11 cellular contexts compared by ENCODE assay signal in genomic region chr15:66936115-66936863, GRCh38.
DNase-seq lines count a peak whose midpoint lies in the region; ATAC-seq and TF ChIP-seq lines count a peak whose summit lies in the region.
"Had no signal": no experiment of that assay in that cellular context is flagged by ENCODE, and none has a peak within 500 bp of the region (broad histone marks: within the 10 kb centered on the region; RNA-seq: fewer than 3 reads in every experiment).

No MANE protein-coding gene starts in this region.

- H3K27ac ChIP-seq in parathyroid adenoma: no peak overlapping the region
- no peak overlapping the region for H3K27ac ChIP-seq in CD8-positive, alpha-beta memory T cell (ENCODE audit: low read depth, low read length)

- H3K4me1 Mint-ChIP-seq in progenitor cell of endocrine pancreas (ENCODE audit: low read depth): peaks cover 17% of the 10 kb centered on the region
- H3K4me1 Mint-ChIP-seq in CD8-positive, alpha-beta memory T cell: no peaks in the 10 kb centered on the region

- no peaks in the 10 kb centered on the region for H3K9me3 ChIP-seq in parathyroid adenoma (ENCODE audit: control insufficient read depth, low read length)
- H3K9me3 ChIP-seq in CD8-positive, alpha-beta memory T cell (ENCODE audit: low read length): no peaks in the 10 kb centered on the region

- H3K4me1 ChIP-seq in parathyroid adenoma: no peaks in the 10 kb centered on the region
- H3K4me1 ChIP-seq in CD8-positive, alpha-beta memory T cell (ENCODE audit: insufficient read depth, low read length): no peaks in the 10 kb centered on the region

- H3K4me2 ChIP-seq in parathyroid adenoma (ENCODE audit: low read length): peak overlapping the region; percentile 22

- peaks cover 3% of the 10 kb centered on the region for H3K27me3 Mint-ChIP-seq in progenitor cell of endocrine pancreas
- H3K27me3 Mint-ChIP-seq in CD8-positive, alpha-beta memory T cell: peaks cover 15 to 17% of the 10 kb centered on the region in 2 donors

- no peak for TF ChIP-seq POLR2A in GM18505 (IDR thresholded peaks at IDR 0.05; ENCODE audit: borderline replicate concordance, extremely low read depth, insufficient read depth, insufficient read length)

- H3K79me2 ChIP-seq in parathyroid adenoma: no peaks in the 10 kb centered on the region

- no peak overlapping the region for H3K27ac Mint-ChIP-seq in progenitor cell of endocrine pancreas
- no peak overlapping the region for H3K27ac Mint-ChIP-seq in CD8-positive, alpha-beta memory T cell
- H3K27ac Mint-ChIP-seq: immature natural killer cell had no signal

- DNase-seq in AG10803 (ENCODE audit: low read depth): peak; percentile 88
- peak; percentile 59 for DNase-seq in fibroblast of the conjunctiva (ENCODE audit: low read depth)
- no peak for DNase-seq in progenitor cell of endocrine pancreas (ENCODE audit: low spot score, unreplicated experiment)
- no peak for DNase-seq in CD8-positive, alpha-beta memory T cell
- DNase-seq: activated CD4-positive, alpha-beta T cell treated with anti-CD3 and anti-CD28 coated beads, Interleukin-2, amount 50 U/mL, for 48 hours; immature natural killer cell had no signal

- TF ChIP-seq CTCF in AG10803 (conservative IDR thresholded peaks at IDR 0.05; ENCODE audit: low read length) (no peak), parathyroid adenoma (IDR thresholded peaks at IDR 0.05) (no peak), progenitor cell of endocrine pancreas (IDR thresholded peaks at IDR 0.05; ENCODE audit: unreplicated experiment) (no peak)

- ATAC-seq in HG03196 (IDR thresholded peaks at IDR 0.05; ENCODE audit: unreplicated experiment): no peak
- ATAC-seq in GM18505 (IDR thresholded peaks at IDR 0.05; ENCODE audit: unreplicated experiment): no peak

- no peaks in the 10 kb centered on the region for H3K36me3 ChIP-seq in parathyroid adenoma (ENCODE audit: control insufficient read depth, insufficient read depth, low read length)
- H3K36me3 ChIP-seq in CD8-positive, alpha-beta memory T cell (ENCODE audit: insufficient read depth, low read length): no peaks in the 10 kb centered on the region

- H3K9me3 Mint-ChIP-seq in progenitor cell of endocrine pancreas (ENCODE audit: low read depth): peaks cover 6% of the 10 kb centered on the region
- peaks cover 6 to 13% (median 6%) of the 10 kb centered on the region in 5 donors for H3K9me3 Mint-ChIP-seq in CD8-positive, alpha-beta memory T cell
- H3K9me3 Mint-ChIP-seq: immature natural killer cell had no signal

- H3K4me3 Mint-ChIP-seq in progenitor cell of endocrine pancreas (ENCODE audit: low read depth): no peak overlapping the region
- H3K4me3 Mint-ChIP-seq in CD8-positive, alpha-beta memory T cell: no peak overlapping the region

- no peak overlapping the region for H2AFZ ChIP-seq in parathyroid adenoma

- H3K9ac ChIP-seq in parathyroid adenoma: no peak overlapping the region

- peak overlapping the region; percentile 63 for H3K4me3 ChIP-seq in AG10803 (ENCODE audit: low read length)
- no peak overlapping the region for H3K4me3 ChIP-seq in parathyroid adenoma (ENCODE audit: low read depth, low read length)
- H3K4me3 ChIP-seq in CD8-positive, alpha-beta memory T cell (ENCODE audit: low read length): no peak overlapping the region

- peaks cover 2% of the 10 kb centered on the region for H3K36me3 Mint-ChIP-seq in progenitor cell of endocrine pancreas (ENCODE audit: insufficient read depth)
- peaks cover 0 to 31% (median 3%) of the 10 kb centered on the region in 3 donors for H3K36me3 Mint-ChIP-seq in CD8-positive, alpha-beta memory T cell
- H3K36me3 Mint-ChIP-seq: IgD-negative memory B cell, immature natural killer cell had no signal

- H3K27me3 ChIP-seq in parathyroid adenoma (ENCODE audit: control insufficient read depth, insufficient read depth, low read length): no peaks in the 10 kb centered on the region
- no peaks in the 10 kb centered on the region for H3K27me3 ChIP-seq in CD8-positive, alpha-beta memory T cell (ENCODE audit: insufficient read depth, low read length, poor library complexity, severe bottlenecking)

- CTCF ChIA-PET in CD8-positive, alpha-beta memory T cell (lab: Charles Lee): interaction anchor here (1.1 kb wide), 1 partner anchor 10 kb away, joined by 3 read pairs; no protein-coding TSS in a partner anchor

- POLR2A ChIA-PET in CD8-positive, alpha-beta memory T cell (lab: Charles Lee): no interaction called here

TF ChIP-seq in PFSK-1, 5 proteins besides CTCF, POLR2A, EP300 and RAD21:
- TF ChIP-seq POLR2AphosphoS5 (IDR thresholded peaks at IDR 0.05; ENCODE audit: low read depth, low read length): no peak
- no peak for TF ChIP-seq TAF1 (IDR thresholded peaks at IDR 0.05; ENCODE audit: borderline replicate concordance, insufficient read depth, low read length)
- 0 out of 4 replicates have a peak, but pooled peaks of 1 of the 2 experiments have one; percentile 3 for TF ChIP-seq REST (IDR thresholded peaks at IDR 0.05; ENCODE audit: insufficient read depth in 1 of 2, low read depth in 2 of 2, low read length in 2 of 2)
- TF ChIP-seq SIN3A (IDR thresholded peaks at IDR 0.05; ENCODE audit: borderline replicate concordance, insufficient read depth, low read length): peak; percentile 55; the same call in 1 of the 2 replicates

Comparison
In these comparisons a context has a peak if more than half of its experiments do, and no peak if none do; other contexts are left out.
1. DNase-seq: peak in AG10803 (single experiment) and fibroblast of the conjunctiva (single experiment); none in progenitor cell of endocrine pancreas (single experiment) and CD8-positive, alpha-beta memory T cell (0 of 5).